8 cellular contexts compared by ENCODE assay signal in genomic region chr14:64303471-64303917, GRCh38. TPM values are rescaled to one million over a fixed set of nuclear protein-coding genes. Genes with fewer than 3 reads are reported as not detected.
DNase-seq lines count a peak whose midpoint lies in the region; ATAC-seq and TF ChIP-seq lines count a peak whose summit lies in the region.
"Had no signal": no experiment of that assay in that cellular context is flagged by ENCODE, and none has a peak within 500 bp of the region (broad histone marks: within the 10 kb centered on the region; RNA-seq: fewer than 3 reads in every experiment).

No MANE protein-coding gene starts in this region.

- no peaks in the 10 kb centered on the region for H3K36me3 ChIP-seq in GM06990 (ENCODE audit: control insufficient read depth, insufficient read depth, low read length)
- H3K36me3 ChIP-seq in Panc1 (ENCODE audit: control insufficient read depth, insufficient read depth, low read length), result no peaks in the 10 kb centered on the region

- no peaks in the 10 kb centered on the region for H3K9me3 ChIP-seq in Panc1 (ENCODE audit: control insufficient read depth, insufficient read depth, low read depth, low read length)

- POLR2A ChIA-PET in Panc1 (lab: Charles Lee), result no interaction called here

- no TSS peak for BruUV-seq in Panc1 (replicated peaks; lab: Mats Ljungman, UMichigan)

- TF ChIP-seq CTCF in GM06990 (IDR thresholded peaks at IDR 0.05; ENCODE audit: insufficient read depth, low read length, poor library complexity, severe bottlenecking) (peak; percentile 55), Panc1 (IDR thresholded peaks at IDR 0.05) (peak; percentile 77)

- intact Hi-C loops in Panc1 (cut with micrococcal nuclease; ENCODE audit: unreplicated experiment), result loop anchor here (1.0 kb wide), 1 partner anchor 503 kb away; no protein-coding TSS in a partner anchor

- H3K4me3 ChIP-seq in GM06990 (replicated peaks; ENCODE audit: low read depth, low read length) (no peak overlapping the region), Panc1 (ENCODE audit: low read depth in 2 of 2, low read length in 2 of 2) (no peak overlapping the region)

- CTCF ChIA-PET in Panc1 (lab: Charles Lee), result interaction anchor here (0.6 to 0.7 kb wide), 4 partner anchors 21 to 402 kb away, joined by 3 to 5 read pairs (median 3); no protein-coding TSS in a partner anchor

- H3K27ac ChIP-seq in Panc1 (ENCODE audit: low read length), result no peak overlapping the region

- peak; percentile 87 for ATAC-seq in Panc1
- no peak for ATAC-seq in GM19324 (IDR thresholded peaks at IDR 0.05; ENCODE audit: low FRiP score, unreplicated experiment)

- peak; percentile 49 for DNase-seq in GM06990 (ENCODE audit: extremely low read depth, insufficient read length)
- peak; percentile 70 for DNase-seq in LHCN-M2 (ENCODE audit: low read depth)
- DNase-seq in Panc1 (ENCODE audit: low read depth, low spot score), result peak; percentile 32
- DNase-seq in dermis microvascular lymphatic vessel endothelial cell (ENCODE audit: low read depth in 2 of 2), result peak; percentile 35 to 67
- peak; percentile 73 for DNase-seq in medulla oblongata (ENCODE audit: extremely low spot score)
- no peak for DNase-seq in HK-2 (ENCODE audit: unreplicated experiment)
- DNase-seq: activated T-cell treated with anti-CD3 and anti-CD28 coated beads, Interleukin-2, amount 50 U/mL, for 4 hours had no signal

- no peaks in the 10 kb centered on the region for H3K4me1 ChIP-seq in Panc1 (ENCODE audit: control insufficient read depth, insufficient read depth, low read length)

- in situ Hi-C loops in Panc1 (cut with HindIII; ENCODE audit: low pct_unique_long_range_greater_than_20kb, low sequenced_read_pairs), result no loop called here

- H3K27me3 ChIP-seq in GM06990 (replicated peaks; ENCODE audit: control insufficient read depth, insufficient read depth, low read length) (no peaks in the 10 kb centered on the region), Panc1 (ENCODE audit: control insufficient read depth, insufficient read depth, low read length) (no peaks in the 10 kb centered on the region)

RNA-seq across cellular contexts. Expression of gene ESR2, which starts 9.3 kb away (rescaled TPM):
- total RNA-seq in LHCN-M2 (2014; rRNA removed) (0.57 and 0.83 TPM in 2 replicates), Panc1 (2021; ENCODE audit: unreplicated experiment) (not detected), dermis microvascular lymphatic vessel endothelial cell (under 0.01 and 0.39 TPM in 2 replicates)
- polyA plus RNA-seq in LHCN-M2 (2012), result 0.05 TPM
- polyA plus RNA-seq in Panc1 (2012; ENCODE audit: insufficient read length), result 0.06 TPM
